ENCODE assay signal across 3 cellular contexts in the genomic region with DNA sequence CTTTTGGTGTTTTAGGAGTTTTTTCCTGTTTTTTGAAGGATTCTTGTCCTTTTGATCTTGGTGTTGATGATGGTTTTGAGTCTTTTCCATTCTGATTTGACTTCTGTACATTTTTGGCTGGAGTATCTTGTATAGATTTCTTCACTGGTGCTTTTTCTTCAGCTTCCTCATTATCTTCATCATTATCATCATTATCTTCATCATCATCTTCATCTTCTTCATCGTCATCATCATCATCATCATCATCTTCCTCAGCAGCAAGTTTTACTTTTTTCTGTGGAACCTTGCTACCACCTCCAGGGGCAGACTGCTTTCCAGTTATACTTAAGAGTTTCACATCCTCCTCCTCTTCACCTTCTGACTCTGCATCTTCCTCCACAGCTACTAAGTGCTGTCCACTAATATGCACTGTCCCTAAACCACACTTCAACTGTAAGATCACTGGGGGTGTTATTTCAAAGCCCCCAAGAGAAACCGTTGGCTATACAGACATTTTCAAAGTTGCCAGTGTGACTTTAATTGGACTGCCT.
TF ChIP-seq lines count a peak whose summit lies in the region.
"Not testable (repeated sequence)": the region's sequence is repeated elsewhere in the genome, so short reads cannot be mapped to it uniquely, and the experiment has no call there.

No MANE protein-coding gene starts in this region.

TF ChIP-seq in GM12891, 5 proteins besides CTCF, POLR2A, EP300 and RAD21:
- peak; percentile 75 for TF ChIP-seq SPI1 (IDR thresholded peaks at IDR 0.05; ENCODE audit: low read depth, low read length)

TF ChIP-seq in GM12878, 131 proteins besides CTCF, POLR2A, EP300 and RAD21:
- TF ChIP-seq IRF4 (IDR thresholded peaks at IDR 0.05; ENCODE audit: low read depth, low read length) (0 out of 2 replicates have a peak, but pooled peaks have one; percentile 28), SPI1 (IDR thresholded peaks at IDR 0.05; ENCODE audit: borderline replicate concordance, insufficient read depth, low read depth, low read length) (peak; percentile 45; the same call in 1 of the 2 replicates)

TF ChIP-seq in HepG2, 621 proteins besides CTCF, POLR2A, EP300 and RAD21:
- peak; percentile 84 for TF ChIP-seq CREB1 (IDR thresholded peaks at IDR 0.05)
- TF ChIP-seq CREB1 (CRISPR knock-in tag; IDR thresholded peaks at IDR 0.05) = not testable (repeated sequence)
